In genomic region chr1:179058343-179059184, GRCh38 we compare ENCODE assay signal across 15 cellular contexts. TPM values are rescaled to one million over a fixed set of nuclear protein-coding genes. Genes with fewer than 3 reads are reported as not detected.
DNase-seq lines count a peak whose midpoint lies in the region; ATAC-seq, FAIRE-seq and TF ChIP-seq lines count a peak whose summit lies in the region.
"Had no signal": no experiment of that assay in that cellular context is flagged by ENCODE, and none has a peak within 500 bp of the region (broad histone marks: within the 10 kb centered on the region; RNA-seq: fewer than 3 reads in every experiment).

No MANE protein-coding gene starts in this region.

- no peaks in the 10 kb centered on the region for H3K9me3 Mint-ChIP-seq in astrocyte (ENCODE audit: unreplicated experiment)

- H3K27me3 Mint-ChIP-seq in astrocyte (ENCODE audit: low read depth, unreplicated experiment) = no peaks in the 10 kb centered on the region

- H4K20me1 ChIP-seq in astrocyte (ENCODE audit: insufficient read depth, low read length) = no peaks in the 10 kb centered on the region

- H3K9me3 ChIP-seq in astrocyte (ENCODE audit: insufficient read depth, low read depth, low read length) (no peaks in the 10 kb centered on the region), left lung (no peaks in the 10 kb centered on the region)
- H3K9me3 ChIP-seq: lower lobe of right lung had no signal

- H3K4me1 ChIP-seq in astrocyte (ENCODE audit: insufficient read depth, low read length) (peaks cover 5% of the 10 kb centered on the region), left lung (no peaks in the 10 kb centered on the region)
- H3K4me1 ChIP-seq: lower lobe of right lung had no signal

- peak overlapping the region; percentile 51 for H3K4me2 ChIP-seq in astrocyte (ENCODE audit: low read length)

- FAIRE-seq in astrocyte (lab: Jason Lieb, UNC) = peak; percentile 43

- intact Hi-C loops in left lung (cut with DNase I) = no loop called here

- CTCF ChIA-PET in HEK293T (lab: Yijun Ruan, JAX) = no interaction called here

- H3K36me3 Mint-ChIP-seq in astrocyte (ENCODE audit: low read depth, unreplicated experiment) = peaks cover 16% of the 10 kb centered on the region

- peaks cover 17% of the 10 kb centered on the region for H3K4me1 Mint-ChIP-seq in astrocyte (ENCODE audit: low read depth, unreplicated experiment)

- peak; percentile 90 for DNase-seq in AG10803 (ENCODE audit: low read depth)
- peak; percentile 72 for DNase-seq in HS-27A (ENCODE audit: low read depth)
- DNase-seq in astrocyte (ENCODE audit: low read depth) = peak; percentile 55
- DNase-seq in left lung = no peak
- DNase-seq in GDM1 (lab: John Stamatoyannopoulos, UW) = no peak
- DNase-seq in HEK293T (ENCODE audit: extremely low spot score) = no peak
- DNase-seq in NCI-H69 (lab: John Stamatoyannopoulos, UW) = no peak
- DNase-seq: activated CD8-positive, alpha-beta memory T cell treated with anti-CD3 and anti-CD28 coated beads, Interleukin-2, amount 50 U/mL, for 48 hours; glutamatergic neuron; lower lobe of right lung; NCI-H82; stimulated activated CD4-positive, alpha-beta T cell treated with anti-CD3 and anti-CD28 coated beads, Interleukin-4, amount 100 ng/mL, for 24 hours; WERI-Rb-1 had no signal

- H3K4me3 ChIP-seq in AG10803 (ENCODE audit: low read length) (peak overlapping the region; percentile 1), astrocyte (ENCODE audit: insufficient read depth, low read depth, low read length) (no peak overlapping the region), left lung (no peak overlapping the region)
- H3K4me3 ChIP-seq: lower lobe of right lung had no signal

- no peaks in the 10 kb centered on the region for H3K79me2 ChIP-seq in astrocyte (ENCODE audit: insufficient read depth, low read length)

- peak overlapping the region; percentile 88 for H3K27ac Mint-ChIP-seq in astrocyte (ENCODE audit: unreplicated experiment)

- POLR2A ChIA-PET in HEK293T (lab: Yijun Ruan, JAX) = no interaction called here

- peak overlapping the region; percentile 41 for H3K4me3 Mint-ChIP-seq in astrocyte (ENCODE audit: unreplicated experiment)
- H3K4me3 Mint-ChIP-seq: CD14-positive monocyte had no signal

- H3K9ac ChIP-seq in astrocyte (ENCODE audit: low read length) = no peak overlapping the region

- H3K27me3 ChIP-seq in astrocyte (ENCODE audit: insufficient read depth, low read length) (no peaks in the 10 kb centered on the region), left lung (no peaks in the 10 kb centered on the region)

- no peak overlapping the region for H2AFZ ChIP-seq in astrocyte (ENCODE audit: low read depth, low read length)

- H3K27ac ChIP-seq in astrocyte (ENCODE audit: low read depth, low read length) (peak overlapping the region; percentile 24), left lung (no peak overlapping the region)
- H3K27ac ChIP-seq: lower lobe of right lung, WERI-Rb-1 had no signal

- no peak for TF ChIP-seq CTCF in AG10803 (conservative IDR thresholded peaks at IDR 0.05; ENCODE audit: low read length)
- no peak for TF ChIP-seq CTCF in astrocyte (IDR thresholded peaks at IDR 0.05; ENCODE audit: insufficient read depth, low read depth, low read length)
- no peak for TF ChIP-seq CTCF in left lung (IDR thresholded peaks at IDR 0.05)

- H3K36me3 ChIP-seq in astrocyte (ENCODE audit: insufficient read depth, low read length) (no peaks in the 10 kb centered on the region), left lung (peaks cover 0 to 5% of the 10 kb centered on the region in 2 donors)

- peak; percentile 59 for ATAC-seq in left lung
- ATAC-seq in GM21786 (IDR thresholded peaks at IDR 0.05; ENCODE audit: unreplicated experiment) = no peak

TF ChIP-seq in HEK293T, 16 proteins besides CTCF, POLR2A, EP300 and RAD21:
- no peak for TF ChIP-seq NFRKB (IDR thresholded peaks at IDR 0.05)
- no peak for TF ChIP-seq FOXM1 (IDR thresholded peaks at IDR 0.05; ENCODE audit: borderline replicate concordance)
- no peak for TF ChIP-seq SP1 (IDR thresholded peaks at IDR 0.05)
- TF ChIP-seq, protein P1, sequence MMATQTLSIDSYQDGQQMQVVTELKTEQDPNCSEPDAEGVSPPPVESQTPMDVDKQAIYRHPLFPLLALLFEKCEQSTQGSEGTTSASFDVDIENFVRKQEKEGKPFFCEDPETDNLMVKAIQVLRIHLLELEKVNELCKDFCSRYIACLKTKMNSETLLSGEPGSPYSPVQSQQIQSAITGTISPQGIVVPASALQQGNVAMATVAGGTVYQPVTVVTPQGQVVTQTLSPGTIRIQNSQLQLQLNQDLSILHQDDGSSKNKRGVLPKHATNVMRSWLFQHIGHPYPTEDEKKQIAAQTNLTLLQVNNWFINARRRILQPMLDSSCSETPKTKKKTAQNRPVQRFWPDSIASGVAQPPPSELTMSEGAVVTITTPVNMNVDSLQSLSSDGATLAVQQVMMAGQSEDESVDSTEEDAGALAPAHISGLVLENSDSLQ (IDR thresholded peaks at IDR 0.05) = no peak
- no peak for TF ChIP-seq BHLHE40 (IDR thresholded peaks at IDR 0.05; ENCODE audit: borderline replicate concordance)
- no peak for TF ChIP-seq SUZ12 (IDR thresholded peaks at IDR 0.05)
- no peak for TF ChIP-seq ARNT (IDR thresholded peaks at IDR 0.05)
- TF ChIP-seq HDGF (IDR thresholded peaks at IDR 0.05; ENCODE audit: borderline replicate concordance) = no peak
- no peak for TF ChIP-seq FOXA1 (IDR thresholded peaks at IDR 0.05)
- no peak for TF ChIP-seq L3MBTL2 (conservative IDR thresholded peaks at IDR 0.05)
TF ChIP-seq in HEK293T: peak in this region for 0.

RNA-seq across cellular contexts. Expression of gene TOR3A, which starts 23.3 kb away (rescaled TPM):
- total RNA-seq in astrocyte (14.5 and 16.8 TPM in 2 replicates), left lung (10 to 100 TPM; 23.6 to 30.0 TPM)

RNA-seq across cellular contexts. Expression of gene FAM20B, which starts 32.9 kb away (rescaled TPM):
- total RNA-seq in astrocyte = 34.0 and 39.8 TPM in 2 replicates
- total RNA-seq in left lung = 10 to 100 TPM; 36.4 to 37.2 TPM

Comparison
In these comparisons a context has a peak if more than half of its experiments do, and no peak if none do; other contexts are left out.
1. DNase-seq: peak in AG10803 (single experiment), HS-27A (single experiment) and astrocyte (single experiment); none in left lung (0 of 2), GDM1 (single experiment), HEK293T (single experiment) and NCI-H69 (single experiment).